Comparison of ENCODE assay signal across 9 cellular contexts in genomic region chr12:2640709-2641108, GRCh38.
A peak's percentile ranks its signal among the peaks of the same experiment; 100 is the strongest.
DNase-seq lines count a peak whose midpoint lies in the region; ATAC-seq and TF ChIP-seq lines count a peak whose summit lies in the region.
"Had no signal": no experiment of that assay in that cellular context is flagged by ENCODE, and none has a peak within 500 bp of the region (broad histone marks: within the 10 kb centered on the region; RNA-seq: fewer than 3 reads in every experiment).

No MANE protein-coding gene starts in this region.

- intact Hi-C loops in sigmoid colon (cut with DNase I) = no loop called here

- peaks cover 3% of the 10 kb centered on the region; the same call in 1 of the 2 replicates for H3K27me3 Mint-ChIP-seq in H9 (ENCODE audit: low read depth)

- H3K14ac ChIP-seq in H9 (ENCODE audit: insufficient read depth, low read length) = peak overlapping the region; percentile 79

- no peak overlapping the region for H4K5ac ChIP-seq in H9 (ENCODE audit: insufficient read length, low read depth, low read length)

- no peak overlapping the region for H3K27ac ChIP-seq in H9 (ENCODE audit: insufficient read length, low read depth, low read length)
- peak overlapping the region; percentile 25 to 69 (median 49) for H3K27ac ChIP-seq in sigmoid colon
- H3K27ac ChIP-seq: KMS-11 had no signal

- no peak overlapping the region for H2BK5ac ChIP-seq in H9 (ENCODE audit: insufficient read length, low read length)

- H3K4me1 ChIP-seq in H9 (ENCODE audit: insufficient read depth, low read length) (peaks cover 5% of the 10 kb centered on the region; the same call in 1 of the 2 replicates), sigmoid colon (peaks cover 0 to 23% (median 14%) of the 10 kb centered on the region in 4 donors)

- no peak for TF ChIP-seq POLR2A in sigmoid colon (IDR thresholded peaks at IDR 0.05)

- no peak overlapping the region for H3K4ac ChIP-seq in H9 (ENCODE audit: low read depth, low read length)

- H3K4me3 Mint-ChIP-seq in H9 = no peak overlapping the region

- no CpG with 5 or more reads among the region's 6 CpGs for WGBS in H9 (ENCODE audit: extremely low coverage, insufficient read length, low lambda C conversion rate)
- 49 to 68% methylated on average over 6 of the region's 6 CpGs for WGBS in sigmoid colon, 2 donors

- no peak overlapping the region for H3K4me3 ChIP-seq in sigmoid colon

- no peaks in the 10 kb centered on the region for H3K79me1 ChIP-seq in H9 (ENCODE audit: insufficient read depth, low read depth, low read length, poor library complexity, severe bottlenecking)

- H4K91ac ChIP-seq in H9 (ENCODE audit: insufficient read length, low read depth, low read length) = no peak overlapping the region

- no peak overlapping the region for H2BK20ac ChIP-seq in H9 (ENCODE audit: low read depth, low read length, poor library complexity, severe bottlenecking)

- TF ChIP-seq CTCF in H9 (conservative IDR thresholded peaks at IDR 0.05) (no peak), sigmoid colon (IDR thresholded peaks at IDR 0.05) (no peak)

- H3T11ph ChIP-seq in H9 (ENCODE audit: low read length) = no peak overlapping the region

- no peak overlapping the region for H3K18ac ChIP-seq in H9 (ENCODE audit: insufficient read length, low read depth, low read length)

- no peaks in the 10 kb centered on the region for H3K79me2 ChIP-seq in H9 (ENCODE audit: insufficient read depth, low read length)

- H2BK12ac ChIP-seq in H9 (ENCODE audit: insufficient read length, low read depth, low read length) = no peak overlapping the region

- H3K9ac ChIP-seq in H9 (ENCODE audit: extremely low read depth, insufficient read length, low read length) = no peak overlapping the region
- H3K9ac ChIP-seq: KMS-11 had no signal

- no peak overlapping the region for H2BK120ac ChIP-seq in H9 (ENCODE audit: low read depth, low read length, poor library complexity, severe bottlenecking)

- H3K4me2 ChIP-seq in H9 (ENCODE audit: insufficient read depth, insufficient read length, low read length) = no peak overlapping the region
- H3K4me2 ChIP-seq: KMS-11 had no signal

- DNase-seq in H9 = peak; percentile 56
- peak; percentile 95 for DNase-seq in T1000 (lab: John Stamatoyannopoulos, UW)
- DNase-seq in glomerular visceral epithelial cell (ENCODE audit: extremely low spot score) = peak; percentile 80
- peak; percentile 75 for DNase-seq in sigmoid colon

- no peak overlapping the region for H2BK15ac ChIP-seq in H9 (ENCODE audit: low read depth, low read length)

- no peaks in the 10 kb centered on the region for H3K9me3 Mint-ChIP-seq in H9

- ATAC-seq in GM19397 (IDR thresholded peaks at IDR 0.05; ENCODE audit: unreplicated experiment) (no peak), HG03280 (IDR thresholded peaks at IDR 0.05; ENCODE audit: unreplicated experiment) (no peak), HG02798 (IDR thresholded peaks at IDR 0.05; ENCODE audit: poor library complexity, unreplicated experiment) (no peak), GM21367 (IDR thresholded peaks at IDR 0.05; ENCODE audit: unreplicated experiment) (no peak)

- no peaks in the 10 kb centered on the region for H3K36me3 Mint-ChIP-seq in H9 (ENCODE audit: insufficient read depth in 1 of 3, low read depth in 3 of 3)

- no peaks in the 10 kb centered on the region for H3K23me2 ChIP-seq in H9 (ENCODE audit: insufficient read length, low read depth, low read length, poor library complexity, severe bottlenecking)

- H3K23ac ChIP-seq in H9 (ENCODE audit: insufficient read length, low read depth, low read length) = no peak overlapping the region

- no peak overlapping the region for H4K8ac ChIP-seq in H9 (replicated peaks; ENCODE audit: insufficient read length, low read depth, low read length)

- no peak for TF ChIP-seq EP300 in sigmoid colon (IDR thresholded peaks at IDR 0.05)

- peak overlapping the region in 1 of 3 experiments; percentile 76; a peak in 2 of 7 replicates for H3K27ac Mint-ChIP-seq in H9

- H4K20me1 ChIP-seq in H9 (ENCODE audit: control insufficient read depth, insufficient read depth, insufficient read length) = no peaks in the 10 kb centered on the region

- H3K9me3 ChIP-seq in H9 (ENCODE audit: control insufficient read depth, low read depth, low read length) = no peaks in the 10 kb centered on the region
- H3K9me3 ChIP-seq in sigmoid colon = no peaks in the 10 kb centered on the region

- no peak overlapping the region for H3K56ac ChIP-seq in H9 (ENCODE audit: insufficient read length, low read depth, low read length)

- peaks cover 40 to 41% of the 10 kb centered on the region in 2 experiments for H3K4me1 Mint-ChIP-seq in H9

- H3K27me3 ChIP-seq in H9 (ENCODE audit: insufficient read depth, low read length) = no peaks in the 10 kb centered on the region
- no peaks in the 10 kb centered on the region for H3K27me3 ChIP-seq in sigmoid colon

- no peak overlapping the region for H2AK5ac ChIP-seq in H9 (ENCODE audit: insufficient read length, low read length)

- H2AFZ ChIP-seq in H9 (ENCODE audit: low read length) = no peak overlapping the region

- peaks cover 0 to 37% (median 13%) of the 10 kb centered on the region in 4 donors for H3K36me3 ChIP-seq in sigmoid colon
